ENCODE assay signal across 9 cellular contexts in genomic region chr17:78718575-78719209, GRCh38.
DNase-seq lines count a peak whose midpoint lies in the region; ATAC-seq and TF ChIP-seq lines count a peak whose summit lies in the region.
"Had no signal": no experiment of that assay in that cellular context is flagged by ENCODE, and none has a peak within 500 bp of the region (broad histone marks: within the 10 kb centered on the region; RNA-seq: fewer than 3 reads in every experiment).

No MANE protein-coding gene starts in this region.

- WGBS in SK-N-SH (ENCODE audit: low lambda C conversion rate): 98% methylated on average over 8 of the region's 8 CpGs
- WGBS in spleen, 5 donors: 60 to 84% (median 72%) methylated on average over 8 of the region's 8 CpGs
- WGBS in prostate gland: 70% methylated on average over 8 of the region's 8 CpGs
- WGBS in ovary, 3 donors: 90 to 92% (median 91%) methylated on average over 8 of the region's 8 CpGs

- in situ Hi-C loops in GM13977 (cut with MboI; ENCODE audit: low pct_unique_long_range_greater_than_20kb, low sequenced_read_pairs, unreplicated experiment): no loop called here

- peaks cover 20% of the 10 kb centered on the region for H4K20me1 ChIP-seq in SK-N-SH (ENCODE audit: insufficient read depth)

- peaks cover 81% of the 10 kb centered on the region for H3K79me2 ChIP-seq in SK-N-SH (ENCODE audit: insufficient read depth)

- H3K36me3 ChIP-seq in SK-N-SH (replicated peaks in 1 of 2; ENCODE audit: control insufficient read depth in 1 of 2, insufficient read depth in 2 of 2, low read length in 1 of 2) (no peaks in the 10 kb centered on the region), spleen (peaks cover 0 to 9% (median 0%) of the 10 kb centered on the region in 6 donors), prostate gland (no peaks in the 10 kb centered on the region), ovary (no peaks in the 10 kb centered on the region)

- TF ChIP-seq POLR2A in spleen (IDR thresholded peaks at IDR 0.05): no peak
- no peak for TF ChIP-seq POLR2A in prostate gland (IDR thresholded peaks at IDR 0.05)
- no peak for TF ChIP-seq POLR2A in ovary (IDR thresholded peaks at IDR 0.05)

- DNase-seq in SK-N-SH (no peak), NAMALWA (ENCODE audit: low spot score) (peak; percentile 57), caudate nucleus (lab: John Stamatoyannopoulos, UW) (peak in 19 of 61 donors; percentile 10 to 77 (median 32)), spleen (no peak), prostate gland (ENCODE audit: low spot score) (no peak), ovary (no peak), GM13977 (ENCODE audit: low spot score) (no peak)
- DNase-seq: activated CD4-positive, CD25-positive, alpha-beta regulatory T cell treated with anti-CD3 and anti-CD28 coated beads, Interleukin-2, amount 50 U/mL, for 72 hours had no signal

- H3K27me3 ChIP-seq in SK-N-SH (ENCODE audit: insufficient read depth): no peaks in the 10 kb centered on the region
- H3K27me3 ChIP-seq in spleen (replicated peaks in 1 of 7): no peaks in the 10 kb centered on the region
- H3K27me3 ChIP-seq in prostate gland (replicated peaks; ENCODE audit: insufficient read depth): no peaks in the 10 kb centered on the region
- no peaks in the 10 kb centered on the region for H3K27me3 ChIP-seq in ovary

- CTCF ChIA-PET in SK-N-SH (lab: Yijun Ruan, JAX): interaction anchor here (0.9 to 4.5 kb wide), 6 partner anchors 10 to 358 kb away, joined by 3 to 61 read pairs (median 4); no protein-coding TSS in a partner anchor

- POLR2A ChIA-PET in SK-N-SH (lab: Yijun Ruan, JAX): interaction anchor here (1.1 to 2.3 kb wide), 2 partner anchors 14 to 16 kb away, joined by 3 to 13 read pairs; no protein-coding TSS in a partner anchor

- no peaks in the 10 kb centered on the region for H3F3A ChIP-seq in SK-N-SH (replicated peaks; ENCODE audit: insufficient read depth)

- no peak for TF ChIP-seq EP300 in SK-N-SH (IDR thresholded peaks at IDR 0.05; ENCODE audit: borderline replicate concordance in 1 of 2, low read depth in 1 of 2, low read length in 1 of 2)
- TF ChIP-seq EP300 in ovary (IDR thresholded peaks at IDR 0.05): no peak

- H3K9ac ChIP-seq in SK-N-SH: no peak overlapping the region

- TF ChIP-seq CTCF in SK-N-SH (IDR thresholded peaks at IDR 0.05): no peak
- no peak for TF ChIP-seq CTCF in spleen (IDR thresholded peaks at IDR 0.05 in 8 of 11, conservative IDR thresholded peaks at IDR 0.05 in 3 of 11)
- TF ChIP-seq CTCF in prostate gland (IDR thresholded peaks at IDR 0.05): no peak
- TF ChIP-seq CTCF in ovary (IDR thresholded peaks at IDR 0.05): no peak
- no peak for TF ChIP-seq CTCF in GM13977 (IDR thresholded peaks at IDR 0.05; ENCODE audit: extremely low read depth, insufficient read depth, missing control alignments)

- H3K9me3 ChIP-seq in SK-N-SH: no peaks in the 10 kb centered on the region
- no peaks in the 10 kb centered on the region for H3K9me3 ChIP-seq in spleen
- H3K9me3 ChIP-seq in prostate gland: no peaks in the 10 kb centered on the region
- no peaks in the 10 kb centered on the region for H3K9me3 ChIP-seq in ovary

- no peak overlapping the region for H3K4me2 ChIP-seq in SK-N-SH

- intact Hi-C loops in spleen (cut with DNase I; ENCODE audit: low total_unique reads): no loop called here
- intact Hi-C loops in prostate gland (cut with DNase I): no loop called here
- intact Hi-C loops in ovary (cut with DNase I): no loop called here

- no peaks in the 10 kb centered on the region for H3K9me2 ChIP-seq in SK-N-SH

- H3K4me3 ChIP-seq in SK-N-SH (ENCODE audit: low read depth in 2 of 2, low read length in 1 of 2): no peak overlapping the region
- peak overlapping the region in 1 of 8 donors; percentile 21 for H3K4me3 ChIP-seq in spleen
- H3K4me3 ChIP-seq in prostate gland: no peak overlapping the region
- H3K4me3 ChIP-seq in ovary: no peak overlapping the region

- no peak for ATAC-seq in SK-N-SH treated with all-trans-retinoic acid at 6 μM for 48 hours

- no peak overlapping the region for H2AFZ ChIP-seq in SK-N-SH (ENCODE audit: low read depth)

- peak overlapping the region in 1 of 2 experiments; percentile 98; a peak in 2 of 4 replicates for H3K27ac ChIP-seq in SK-N-SH (ENCODE audit: low read depth in 2 of 2, low read length in 1 of 2)
- H3K27ac ChIP-seq in caudate nucleus (ENCODE audit: low read depth, low read length): peak overlapping the region; percentile 95
- H3K27ac ChIP-seq in spleen: peak overlapping the region in 7 of 8 donors; percentile 0 to 79 (median 62)
- H3K27ac ChIP-seq in prostate gland: no peak overlapping the region
- no peak overlapping the region for H3K27ac ChIP-seq in ovary

- H3K4me1 ChIP-seq in SK-N-SH (ENCODE audit: control insufficient read depth in 1 of 2, insufficient read depth in 2 of 2, low read depth in 1 of 2, low read length in 1 of 2): peaks cover 43 to 73% of the 10 kb centered on the region in 2 experiments
- peaks cover 89 to 100% (median 99%) of the 10 kb centered on the region in 6 donors for H3K4me1 ChIP-seq in spleen
- peaks cover 43% of the 10 kb centered on the region for H3K4me1 ChIP-seq in prostate gland (replicated peaks)
- H3K4me1 ChIP-seq in ovary (ENCODE audit: insufficient read depth): peaks cover 20% of the 10 kb centered on the region

- no peak for TF ChIP-seq RAD21 in SK-N-SH (IDR thresholded peaks at IDR 0.05; ENCODE audit: low read length)

TF ChIP-seq in SK-N-SH, 30 proteins besides CTCF, POLR2A, EP300 and RAD21:
- TF ChIP-seq GATA2 (CRISPR knock-in tag; IDR thresholded peaks at IDR 0.05) (0 out of 2 replicates have a peak, but pooled peaks have one; percentile 19), IRF3 (IDR thresholded peaks at IDR 0.05; ENCODE audit: low read depth, low read length) (no peak), POLR2AphosphoS5 (IDR thresholded peaks at IDR 0.05; ENCODE audit: low read depth, low read length) (no peak)

TF ChIP-seq in SK-N-SH treated with all-trans-retinoic acid at 6 μM for 48 hours, 23 proteins besides CTCF, POLR2A, EP300 and RAD21 (continues in another document):
- TF ChIP-seq PATZ1 (CRISPR knock-in tag; IDR thresholded peaks at IDR 0.05; ENCODE audit: borderline replicate concordance) (no peak), SNAI2 (CRISPR knock-in tag; IDR thresholded peaks at IDR 0.05) (no peak), CREB5 (CRISPR knock-in tag; IDR thresholded peaks at IDR 0.05; ENCODE audit: low read depth) (no peak), ESRRG (CRISPR knock-in tag; IDR thresholded peaks at IDR 0.05) (no peak), ZC3H10 (CRISPR knock-in tag; IDR thresholded peaks at IDR 0.05) (no peak), ISL1 (CRISPR knock-in tag; IDR thresholded peaks at IDR 0.05) (no peak), CSRNP3 (CRISPR knock-in tag; IDR thresholded peaks at IDR 0.05) (no peak), BACH2 (CRISPR knock-in tag; IDR thresholded peaks at IDR 0.05; ENCODE audit: borderline replicate concordance) (no peak), GLIS3 (CRISPR knock-in tag; IDR thresholded peaks at IDR 0.05) (no peak)

Comparison
In these comparisons a context has a peak if more than half of its experiments do, and no peak if none do; other contexts are left out.
1. H3K27ac ChIP-seq: peak in caudate nucleus (single experiment) and spleen (7 of 8); none in prostate gland (0 of 2) and ovary (0 of 2).